Comparison of ENCODE assay signal across 6 cellular contexts in genomic region chr16:9570521-9570920, GRCh38.
"Had no signal": no experiment of that assay in that cellular context is flagged by ENCODE, and none has a peak within 500 bp of the region (broad histone marks: within the 10 kb centered on the region; RNA-seq: fewer than 3 reads in every experiment).

No MANE protein-coding gene starts in this region.

- DNase-seq: IMR-90, KBM-7, KG1 had no signal

- H3K27ac ChIP-seq: HL-60 had no signal

- H3K4me3 ChIP-seq: K562 had no signal

- ATAC-seq: HepG2, K562 had no signal
